In genomic region chr14:93105362-93105761, GRCh38 we compare ENCODE assay signal across 9 cellular contexts. TPM values are rescaled to one million over a fixed set of nuclear protein-coding genes. Genes with fewer than 3 reads are reported as not detected.
A peak's percentile ranks its signal among the peaks of the same experiment; 100 is the strongest.
DNase-seq lines count a peak whose midpoint lies in the region.
"Had no signal": no experiment of that assay in that cellular context is flagged by ENCODE, and none has a peak within 500 bp of the region (broad histone marks: within the 10 kb centered on the region; RNA-seq: fewer than 3 reads in every experiment).

No MANE protein-coding gene starts in this region.

- H3K27me3 Mint-ChIP-seq in activated naive CD4-positive, alpha-beta T cell treated with anti-CD3 and anti-CD28 coated beads for 36 hours (ENCODE audit: low read depth): no peaks in the 10 kb centered on the region

- no peak overlapping the region for H3K27ac Mint-ChIP-seq in activated naive CD4-positive, alpha-beta T cell treated with anti-CD3 and anti-CD28 coated beads for 36 hours

- H3K4me3 Mint-ChIP-seq in activated naive CD4-positive, alpha-beta T cell treated with anti-CD3 and anti-CD28 coated beads for 36 hours: no peak overlapping the region

- no peaks in the 10 kb centered on the region for H3K36me3 Mint-ChIP-seq in activated naive CD4-positive, alpha-beta T cell treated with anti-CD3 and anti-CD28 coated beads for 36 hours (ENCODE audit: low read depth)

- no peaks in the 10 kb centered on the region for H3K9me3 Mint-ChIP-seq in activated naive CD4-positive, alpha-beta T cell treated with anti-CD3 and anti-CD28 coated beads for 36 hours

- intact Hi-C loops in activated naive CD4-positive, alpha-beta T cell treated with anti-CD3 and anti-CD28 coated beads for 36 hours (cut with micrococcal nuclease): no loop called here

- CTCF ChIA-PET in activated naive CD4-positive, alpha-beta T cell treated with anti-CD3 and anti-CD28 coated beads for 36 hours (lab: Charles Lee): interaction anchor here (0.7 to 4.4 kb wide), 3 partner anchors 8 to 154 kb away, joined by 3 to 36 read pairs (median 6); no protein-coding TSS in a partner anchor

- peaks cover 20% of the 10 kb centered on the region for H3K4me1 Mint-ChIP-seq in activated naive CD4-positive, alpha-beta T cell treated with anti-CD3 and anti-CD28 coated beads for 36 hours (ENCODE audit: low read depth)

- DNase-seq in SKM-1 treated with dmso at 0.1 percent for 144 hours (lab: John Stamatoyannopoulos, UW; ENCODE audit: unreplicated experiment): peak; percentile 21
- no peak for DNase-seq in SKM-1 (lab: John Stamatoyannopoulos, UW; ENCODE audit: unreplicated experiment)
- DNase-seq in SW480 (ENCODE audit: low spot score): peak; percentile 31
- peak; percentile 91 for DNase-seq in glomerular visceral epithelial cell (ENCODE audit: extremely low spot score)
- peak; percentile 54 for DNase-seq in stromal cell of bone marrow (ENCODE audit: low read depth)
- no peak for DNase-seq in activated naive CD4-positive, alpha-beta T cell treated with anti-CD3 and anti-CD28 coated beads for 36 hours
- no peak for DNase-seq in OCI-M2 (lab: John Stamatoyannopoulos, UW; ENCODE audit: unreplicated experiment)
- DNase-seq in DMS153 treated with DMSO at 0.1 percent for 48 hours (lab: John Stamatoyannopoulos, UW; ENCODE audit: unreplicated experiment): no peak
- DNase-seq: RPMI8226 had no signal

RNA-seq across cellular contexts. Expression of gene ITPK1, which starts 10.4 kb away (rescaled TPM):
- total RNA-seq in activated naive CD4-positive, alpha-beta T cell treated with anti-CD3 and anti-CD28 coated beads for 36 hours: 10 to 100 TPM; 12.2 to 18.9 TPM

Comparison
In these comparisons a context has a peak if more than half of its experiments do, and no peak if none do; other contexts are left out.
1. DNase-seq: peak in SKM-1 treated with dmso at 0.1 percent for 144 hours (single experiment), SW480 (single experiment), glomerular visceral epithelial cell (single experiment) and stromal cell of bone marrow (single experiment); none in SKM-1 (single experiment), activated naive CD4-positive, alpha-beta T cell treated with anti-CD3 and anti-CD28 coated beads for 36 hours (single experiment), OCI-M2 (single experiment) and DMS153 treated with DMSO at 0.1 percent for 48 hours (single experiment).